1 cellular context compared by ENCODE assay signal in the genomic region with DNA sequence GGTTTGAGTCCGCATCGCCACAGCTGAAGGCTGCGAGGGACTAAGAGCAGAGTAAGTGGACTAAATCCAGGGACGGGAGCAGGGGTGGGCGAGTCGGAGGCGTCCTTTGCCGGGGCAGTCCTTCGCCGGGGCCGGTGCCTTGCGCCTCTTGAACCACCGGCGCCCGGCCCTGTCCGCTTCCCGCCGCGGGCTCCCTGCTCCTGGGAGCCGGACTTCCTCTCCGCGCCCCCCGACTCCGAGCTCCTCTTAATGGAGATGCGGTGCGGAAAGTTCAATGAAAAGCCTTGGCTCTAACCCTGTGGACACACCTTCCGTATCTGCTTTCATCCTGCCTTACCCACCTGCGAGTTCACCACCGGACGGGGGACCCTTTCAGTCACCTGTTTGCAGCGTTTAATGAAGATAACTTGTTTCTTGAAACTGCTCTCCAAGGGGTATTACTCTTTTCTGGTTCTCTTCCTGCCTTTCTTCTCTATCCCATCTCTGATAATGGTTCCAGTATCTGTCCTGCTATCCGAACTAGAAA.
TF ChIP-seq lines count a peak whose summit lies in the region.

No MANE protein-coding gene starts in this region.

TF ChIP-seq in HEK293, 187 proteins besides CTCF, POLR2A, EP300 and RAD21 (continued from another document):
- peak; percentile 4; the same call in 1 of the 2 replicates for TF ChIP-seq ZNF391 (tag by site-specific recombination; IDR thresholded peaks at IDR 0.05; ENCODE audit: borderline replicate concordance, low read depth)
- TF ChIP-seq, protein P1, sequence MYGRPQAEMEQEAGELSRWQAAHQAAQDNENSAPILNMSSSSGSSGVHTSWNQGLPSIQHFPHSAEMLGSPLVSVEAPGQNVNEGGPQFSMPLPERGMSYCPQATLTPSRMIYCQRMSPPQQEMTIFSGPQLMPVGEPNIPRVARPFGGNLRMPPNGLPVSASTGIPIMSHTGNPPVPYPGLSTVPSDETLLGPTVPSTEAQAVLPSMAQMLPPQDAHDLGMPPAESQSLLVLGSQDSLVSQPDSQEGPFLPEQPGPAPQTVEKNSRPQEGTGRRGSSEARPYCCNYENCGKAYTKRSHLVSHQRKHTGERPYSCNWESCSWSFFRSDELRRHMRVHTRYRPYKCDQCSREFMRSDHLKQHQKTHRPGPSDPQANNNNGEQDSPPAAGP (tag by site-specific recombination; IDR thresholded peaks at IDR 0.05) = no peak
- TF ChIP-seq GLIS1 (tag by site-specific recombination; IDR thresholded peaks at IDR 0.05) = peak; percentile 10; the same call in 1 of the 2 replicates
- peak; percentile 33 for TF ChIP-seq ZBTB7A (tag by site-specific recombination; IDR thresholded peaks at IDR 0.05; ENCODE audit: low read depth)
- no peak for TF ChIP-seq ZNF629 (tag by site-specific recombination; IDR thresholded peaks at IDR 0.05)
- TF ChIP-seq SCRT2 (tag by site-specific recombination; IDR thresholded peaks at IDR 0.05) = 0 out of 2 replicates have a peak, but pooled peaks have one; percentile 34
- no peak for TF ChIP-seq KLF1 (tag by site-specific recombination; IDR thresholded peaks at IDR 0.05)
- TF ChIP-seq ZNF791 (tag by site-specific recombination; IDR thresholded peaks at IDR 0.05) = no peak
- TF ChIP-seq, protein P2, sequence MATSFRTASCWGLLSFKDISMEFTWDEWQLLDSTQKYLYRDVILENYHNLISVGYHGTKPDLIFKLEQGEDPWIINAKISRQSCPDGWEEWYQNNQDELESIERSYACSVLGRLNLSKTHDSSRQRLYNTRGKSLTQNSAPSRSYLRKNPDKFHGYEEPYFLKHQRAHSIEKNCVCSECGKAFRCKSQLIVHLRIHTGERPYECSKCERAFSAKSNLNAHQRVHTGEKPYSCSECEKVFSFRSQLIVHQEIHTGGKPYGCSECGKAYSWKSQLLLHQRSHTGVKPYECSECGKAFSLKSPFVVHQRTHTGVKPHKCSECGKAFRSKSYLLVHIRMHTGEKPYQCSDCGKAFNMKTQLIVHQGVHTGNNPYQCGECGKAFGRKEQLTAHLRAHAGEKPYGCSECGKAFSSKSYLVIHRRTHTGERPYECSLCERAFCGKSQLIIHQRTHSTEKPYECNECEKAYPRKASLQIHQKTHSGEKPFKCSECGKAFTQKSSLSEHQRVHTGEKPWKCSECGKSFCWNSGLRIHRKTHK (tag by site-specific recombination; IDR thresholded peaks at IDR 0.05) = no peak
- TF ChIP-seq, protein P3, sequence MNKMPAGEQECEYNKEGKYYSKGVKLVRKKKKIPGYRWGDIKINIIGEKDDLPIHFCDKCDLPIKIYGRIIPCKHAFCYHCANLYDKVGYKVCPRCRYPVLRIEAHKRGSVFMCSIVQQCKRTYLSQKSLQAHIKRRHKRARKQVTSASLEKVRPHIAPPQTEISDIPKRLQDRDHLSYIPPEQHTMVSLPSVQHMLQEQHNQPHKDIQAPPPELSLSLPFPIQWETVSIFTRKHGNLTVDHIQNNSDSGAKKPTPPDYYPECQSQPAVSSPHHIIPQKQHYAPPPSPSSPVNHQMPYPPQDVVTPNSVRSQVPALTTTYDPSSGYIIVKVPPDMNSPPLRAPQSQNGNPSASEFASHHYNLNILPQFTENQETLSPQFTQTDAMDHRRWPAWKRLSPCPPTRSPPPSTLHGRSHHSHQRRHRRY (tag by site-specific recombination; IDR thresholded peaks at IDR 0.05) = no peak
- TF ChIP-seq, protein P4, sequence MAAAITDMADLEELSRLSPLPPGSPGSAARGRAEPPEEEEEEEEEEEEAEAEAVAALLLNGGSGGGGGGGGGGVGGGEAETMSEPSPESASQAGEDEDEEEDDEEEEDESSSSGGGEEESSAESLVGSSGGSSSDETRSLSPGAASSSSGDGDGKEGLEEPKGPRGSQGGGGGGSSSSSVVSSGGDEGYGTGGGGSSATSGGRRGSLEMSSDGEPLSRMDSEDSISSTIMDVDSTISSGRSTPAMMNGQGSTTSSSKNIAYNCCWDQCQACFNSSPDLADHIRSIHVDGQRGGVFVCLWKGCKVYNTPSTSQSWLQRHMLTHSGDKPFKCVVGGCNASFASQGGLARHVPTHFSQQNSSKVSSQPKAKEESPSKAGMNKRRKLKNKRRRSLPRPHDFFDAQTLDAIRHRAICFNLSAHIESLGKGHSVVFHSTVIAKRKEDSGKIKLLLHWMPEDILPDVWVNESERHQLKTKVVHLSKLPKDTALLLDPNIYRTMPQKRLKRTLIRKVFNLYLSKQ (tag by site-specific recombination; IDR thresholded peaks at IDR 0.05; ENCODE audit: borderline replicate concordance) = no peak
- peak; percentile 29; the same call in 1 of the 2 replicates for TF ChIP-seq ZNF660 (tag by site-specific recombination; IDR thresholded peaks at IDR 0.05)
